Comparison of ENCODE assay signal across 1 cellular context in genomic region chr6:141152951-141153350, GRCh38.
TF ChIP-seq lines count a peak whose summit lies in the region.

No MANE protein-coding gene starts in this region.

TF ChIP-seq in H1, 55 proteins besides CTCF, POLR2A, EP300 and RAD21:
- TF ChIP-seq ATF2 (IDR thresholded peaks at IDR 0.05; ENCODE audit: low read length): no peak
- no peak for TF ChIP-seq GABPA (IDR thresholded peaks at IDR 0.05; ENCODE audit: borderline replicate concordance, insufficient read depth, low read length)
- no peak for TF ChIP-seq CHD2 (IDR thresholded peaks at IDR 0.05; ENCODE audit: low read length)
- no peak for TF ChIP-seq CBX8 (IDR thresholded peaks at IDR 0.05; ENCODE audit: borderline replicate concordance, low read depth, low read length)
- TF ChIP-seq POLR2AphosphoS5 (IDR thresholded peaks at IDR 0.05; ENCODE audit: low read depth, low read length): no peak
- no peak for TF ChIP-seq SP2 (IDR thresholded peaks at IDR 0.05; ENCODE audit: low read length)
- TF ChIP-seq KDM5A (IDR thresholded peaks at IDR 0.05; ENCODE audit: low read length): no peak
- TF ChIP-seq SUZ12 (IDR thresholded peaks at IDR 0.05; ENCODE audit: low read length): no peak
TF ChIP-seq in H1: peak in this region for 0.
